8 cellular contexts compared by ENCODE assay signal in genomic region chr11:61332266-61332822, GRCh38. TPM values are rescaled to one million over a fixed set of nuclear protein-coding genes. Genes with fewer than 3 reads are reported as not detected.
DNase-seq lines count a peak whose midpoint lies in the region; ATAC-seq, FAIRE-seq and TF ChIP-seq lines count a peak whose summit lies in the region.

No MANE protein-coding gene starts in this region.

- no peaks in the 10 kb centered on the region for H3K9me2 ChIP-seq in OCI-LY1 (ENCODE audit: low read depth, low read length)

- DNase-seq in activated naive CD4-positive, alpha-beta T cell (lab: John Stamatoyannopoulos, UW) = no peak
- DNase-seq in colonic mucosa (no peak), mesenchymal stem cell (peak; percentile 71), urothelium cell line (ENCODE audit: low spot score) (peak; percentile 18), DMS153 (lab: John Stamatoyannopoulos, UW) (no peak), left lobe of liver (ENCODE audit: low spot score) (no peak)

- no peaks in the 10 kb centered on the region for H3K27me3 Mint-ChIP-seq in activated naive CD4-positive, alpha-beta T cell treated with anti-CD3 and anti-CD28 coated beads, Interleukin-2, amount 50 U/mL, for 24 hours

- H2BK5ac ChIP-seq in mesenchymal stem cell (ENCODE audit: low read depth, low read length, poor library complexity, severe bottlenecking) = peak overlapping the region; percentile 9

- H3K23ac ChIP-seq in mesenchymal stem cell (ENCODE audit: low read length in 2 of 2) = no peak overlapping the region

- peak overlapping the region in 1 of 2 experiments; percentile 89 for H3K14ac ChIP-seq in mesenchymal stem cell (ENCODE audit: low read length in 2 of 2)

- H3K4me3 ChIP-seq in OCI-LY1 (ENCODE audit: low read depth, low read length, poor library complexity, severe bottlenecking) = peak overlapping the region; percentile 95
- H3K4me3 ChIP-seq in colonic mucosa = peak overlapping the region; percentile 88
- H3K4me3 ChIP-seq in mesenchymal stem cell (ENCODE audit: insufficient read depth in 1 of 2, low read depth in 1 of 2, low read length in 2 of 2) = peak overlapping the region; percentile 81 to 95

- no peaks in the 10 kb centered on the region for H3F3A ChIP-seq in OCI-LY1 (ENCODE audit: insufficient read depth, low read length)

- no peaks in the 10 kb centered on the region for H4K20me1 ChIP-seq in OCI-LY1 (ENCODE audit: insufficient read depth, low read length)

- peaks cover 37% of the 10 kb centered on the region; the same call in 1 of the 2 replicates for H3K36me3 ChIP-seq in OCI-LY1 (ENCODE audit: insufficient read depth, low read length)
- no peaks in the 10 kb centered on the region for H3K36me3 ChIP-seq in colonic mucosa
- H3K36me3 ChIP-seq in mesenchymal stem cell (ENCODE audit: control insufficient read depth in 1 of 2, insufficient read depth in 2 of 2, low read depth in 1 of 2, low read length in 2 of 2) = peaks cover 7 to 27% of the 10 kb centered on the region in 2 experiments

- H3K4me2 ChIP-seq in OCI-LY1 (ENCODE audit: low read length) = peak overlapping the region; percentile 99
- H3K4me2 ChIP-seq in mesenchymal stem cell (ENCODE audit: low read length, poor library complexity, severe bottlenecking) = peak overlapping the region; percentile 49

- TF ChIP-seq CTCF in OCI-LY1 (IDR thresholded peaks at IDR 0.05; ENCODE audit: low read length) = no peak
- TF ChIP-seq CTCF in colonic mucosa (IDR thresholded peaks at IDR 0.05) = no peak

- H3K36me3 Mint-ChIP-seq in activated naive CD4-positive, alpha-beta T cell treated with anti-CD3 and anti-CD28 coated beads, Interleukin-2, amount 50 U/mL, for 24 hours = peaks cover 17% of the 10 kb centered on the region

- H3K9ac ChIP-seq in OCI-LY1 (ENCODE audit: low read length) (peak overlapping the region; percentile 100), colonic mucosa (ENCODE audit: low read depth in 2 of 2, low read length in 2 of 2) (peak overlapping the region; percentile 94 to 96), mesenchymal stem cell (ENCODE audit: low read length) (peak overlapping the region; percentile 97)

- WGBS in mesenchymal stem cell = 2% methylated on average over 27 of the region's 27 CpGs

- H3K27me3 ChIP-seq in OCI-LY1 (ENCODE audit: insufficient read depth, low read length) (no peaks in the 10 kb centered on the region), colonic mucosa (no peaks in the 10 kb centered on the region), mesenchymal stem cell (ENCODE audit: control insufficient read depth in 1 of 2, insufficient read depth in 1 of 2, low read length in 2 of 2) (no peaks in the 10 kb centered on the region)

- peaks cover 65% of the 10 kb centered on the region for H3K4me1 Mint-ChIP-seq in activated naive CD4-positive, alpha-beta T cell treated with anti-CD3 and anti-CD28 coated beads, Interleukin-2, amount 50 U/mL, for 24 hours

- FAIRE-seq in urothelium cell line (lab: Jason Lieb, UNC) = no peak

- ATAC-seq in left lobe of liver = no peak

- peaks cover 45% of the 10 kb centered on the region for H3K79me2 ChIP-seq in OCI-LY1 (ENCODE audit: insufficient read depth, low read length)

- intact Hi-C loops in colonic mucosa (cut with DNase I) = no loop called here

- H3K27ac ChIP-seq in OCI-LY1 (ENCODE audit: low read depth, low read length, poor library complexity, severe bottlenecking) = peak overlapping the region; percentile 16
- peak overlapping the region; percentile 87 for H3K27ac ChIP-seq in colonic mucosa
- H3K27ac ChIP-seq in mesenchymal stem cell (ENCODE audit: low read length, poor library complexity, severe bottlenecking) = peak overlapping the region; percentile 43

- H2BK12ac ChIP-seq in mesenchymal stem cell (ENCODE audit: low read length in 2 of 2) = no peak overlapping the region

- peaks cover 54% of the 10 kb centered on the region for H3K4me1 ChIP-seq in OCI-LY1 (ENCODE audit: insufficient read depth, low read length, severe bottlenecking)
- peaks cover 7% of the 10 kb centered on the region for H3K4me1 ChIP-seq in colonic mucosa
- peaks cover 18% of the 10 kb centered on the region for H3K4me1 ChIP-seq in mesenchymal stem cell (ENCODE audit: control insufficient read depth, insufficient read depth, low read depth, low read length)

- H2BK120ac ChIP-seq in mesenchymal stem cell (ENCODE audit: low read depth, low read length) = peak overlapping the region; percentile 93

- H3K9me3 ChIP-seq in OCI-LY1 (ENCODE audit: low read length) (no peaks in the 10 kb centered on the region), colonic mucosa (no peaks in the 10 kb centered on the region), mesenchymal stem cell (ENCODE audit: control insufficient read depth, low read length) (no peaks in the 10 kb centered on the region)

- H2AFZ ChIP-seq in OCI-LY1 (ENCODE audit: low read length) = no peak overlapping the region
- peak overlapping the region; percentile 6 for H2AFZ ChIP-seq in mesenchymal stem cell (ENCODE audit: low read depth, low read length)

- H3K27ac Mint-ChIP-seq in activated naive CD4-positive, alpha-beta T cell treated with anti-CD3 and anti-CD28 coated beads, Interleukin-2, amount 50 U/mL, for 24 hours = peak overlapping the region; percentile 3

- peak overlapping the region; percentile 67 to 79 for H3K18ac ChIP-seq in mesenchymal stem cell (ENCODE audit: low read depth in 1 of 2, low read length in 2 of 2)

- peaks cover 2% of the 10 kb centered on the region for H3K79me1 ChIP-seq in mesenchymal stem cell (replicated peaks; ENCODE audit: low read length, poor library complexity, severe bottlenecking)

- no peaks in the 10 kb centered on the region for H3K9me3 Mint-ChIP-seq in activated naive CD4-positive, alpha-beta T cell treated with anti-CD3 and anti-CD28 coated beads, Interleukin-2, amount 50 U/mL, for 24 hours

- H4K91ac ChIP-seq in mesenchymal stem cell (ENCODE audit: low read length) = peak overlapping the region; percentile 95

- H2AK5ac ChIP-seq in mesenchymal stem cell (ENCODE audit: low read length, severe bottlenecking) = peak overlapping the region; percentile 65

- H3K4ac ChIP-seq in mesenchymal stem cell (ENCODE audit: low read depth in 1 of 2, low read length in 2 of 2) = peak overlapping the region; percentile 82 to 84

- peak overlapping the region; percentile 94 for H3K4me3 Mint-ChIP-seq in activated naive CD4-positive, alpha-beta T cell treated with anti-CD3 and anti-CD28 coated beads, Interleukin-2, amount 50 U/mL, for 24 hours

- H4K8ac ChIP-seq in mesenchymal stem cell (ENCODE audit: low read length) = peak overlapping the region; percentile 89

- peak overlapping the region; percentile 64 for H2BK15ac ChIP-seq in mesenchymal stem cell (ENCODE audit: low read depth, poor library complexity, severe bottlenecking)

RNA-seq across cellular contexts. Expression of gene DDB1, which starts 0.6 kb away (rescaled TPM):
- total RNA-seq in colonic mucosa (100 to 1,000 TPM; 154 to 189 TPM), left lobe of liver (105 TPM)
- 93.9 TPM for polyA plus RNA-seq in mesenchymal stem cell (2013, experiment 1 of 2)
- 91.2 TPM for polyA plus RNA-seq in mesenchymal stem cell (2013, experiment 2 of 2)

RNA-seq across cellular contexts. Expression of gene TKFC, which starts 0.7 kb away (rescaled TPM):
- total RNA-seq in colonic mucosa (10 to 100 TPM; 50.0 to 81.3 TPM), left lobe of liver (176 TPM)
- polyA plus RNA-seq in mesenchymal stem cell (2013, experiment 1 of 2) = 9.3 TPM
- 9.6 TPM for polyA plus RNA-seq in mesenchymal stem cell (2013, experiment 2 of 2)

RNA-seq across cellular contexts. Expression of gene CYB561A3, which starts 29.3 kb away (rescaled TPM):
- total RNA-seq in colonic mucosa (10 to 100 TPM; 64.2 to 88.5 TPM), left lobe of liver (37.9 TPM)
- 33.2 TPM for polyA plus RNA-seq in mesenchymal stem cell (2013, experiment 1 of 2)
- polyA plus RNA-seq in mesenchymal stem cell (2013, experiment 2 of 2) = 32.4 TPM

RNA-seq across cellular contexts. Expression of gene TMEM138, which starts 29.8 kb away (rescaled TPM):
- 10 to 100 TPM; 27.4 to 37.7 TPM for total RNA-seq in colonic mucosa
- 68.7 TPM for polyA plus RNA-seq in mesenchymal stem cell (2013, experiment 1 of 2)
- 67.7 TPM for polyA plus RNA-seq in mesenchymal stem cell (2013, experiment 2 of 2)
- 23.7 TPM for total RNA-seq in left lobe of liver

RNA-seq across cellular contexts. Expression of gene VWCE, which starts 37.2 kb away (rescaled TPM):
- total RNA-seq in colonic mucosa = under 1 TPM; 0.37 to 0.58 TPM
- polyA plus RNA-seq in mesenchymal stem cell (2013, experiment 1 of 2) = 0.65 TPM
- 0.58 TPM for polyA plus RNA-seq in mesenchymal stem cell (2013, experiment 2 of 2)
- 20.6 TPM for total RNA-seq in left lobe of liver

Comparison
In these comparisons a context has a peak if more than half of its experiments do, and no peak if none do; other contexts are left out.
1. DNase-seq: peak in mesenchymal stem cell (single experiment) and urothelium cell line (single experiment); none in activated naive CD4-positive, alpha-beta T cell (0 of 4), colonic mucosa (single experiment), DMS153 (single experiment) and left lobe of liver (single experiment).
2. H3K27ac ChIP-seq: peak in every context shown above with its lines; median percentile 87 in colonic mucosa; 43 in mesenchymal stem cell; 16 in OCI-LY1.
3. Peak in every context shown above with its lines, with median percentiles within 50 percentile points of each other: H3K4me3 ChIP-seq and H3K9ac ChIP-seq.